In genomic region chr11:75326439-75326810, GRCh38 we compare ENCODE assay signal across 8 cellular contexts. TPM values are rescaled to one million over a fixed set of nuclear protein-coding genes. Genes with fewer than 3 reads are reported as not detected.
DNase-seq lines count a peak whose midpoint lies in the region; ATAC-seq and TF ChIP-seq lines count a peak whose summit lies in the region.

No MANE protein-coding gene starts in this region.

- peaks cover 26 to 81% of the 10 kb centered on the region in 2 donors for H3K4me1 ChIP-seq in left lung

- no peaks in the 10 kb centered on the region for H3K9me3 ChIP-seq in left lung

- no peaks in the 10 kb centered on the region for H3K27me3 Mint-ChIP-seq in activated T-cell treated with anti-CD3 and anti-CD28 coated beads, Interleukin-2, amount 50 U/mL, for 24 hours
- H3K27me3 Mint-ChIP-seq in activated naive CD4-positive, alpha-beta T cell treated with anti-CD3 and anti-CD28 coated beads, Interleukin-2, amount 10 ng/mL, durations not matched to agents 7 days and 5 days: no peaks in the 10 kb centered on the region
- no peaks in the 10 kb centered on the region for H3K27me3 Mint-ChIP-seq in stimulated activated naive CD8-positive, alpha-beta T cell treated with anti-CD3 and anti-CD28 coated beads, Interleukin-15, amount 100 ng/mL, for 72 hours

- H3K4me3 Mint-ChIP-seq in activated T-cell treated with anti-CD3 and anti-CD28 coated beads, Interleukin-2, amount 50 U/mL, for 24 hours: peak overlapping the region; percentile 48
- no peak overlapping the region for H3K4me3 Mint-ChIP-seq in activated naive CD4-positive, alpha-beta T cell treated with anti-CD3 and anti-CD28 coated beads, Interleukin-2, amount 10 ng/mL, durations not matched to agents 7 days and 5 days
- peak overlapping the region; percentile 75 to 76 for H3K4me3 Mint-ChIP-seq in stimulated activated naive CD8-positive, alpha-beta T cell treated with anti-CD3 and anti-CD28 coated beads, Interleukin-15, amount 100 ng/mL, for 72 hours

- H3K4me1 Mint-ChIP-seq in activated T-cell treated with anti-CD3 and anti-CD28 coated beads, Interleukin-2, amount 50 U/mL, for 24 hours (ENCODE audit: low read depth): peaks cover 56% of the 10 kb centered on the region
- H3K4me1 Mint-ChIP-seq in activated naive CD4-positive, alpha-beta T cell treated with anti-CD3 and anti-CD28 coated beads, Interleukin-2, amount 10 ng/mL, durations not matched to agents 7 days and 5 days: peaks cover 68% of the 10 kb centered on the region
- peaks cover 88% of the 10 kb centered on the region for H3K4me1 Mint-ChIP-seq in stimulated activated naive CD8-positive, alpha-beta T cell treated with anti-CD3 and anti-CD28 coated beads, Interleukin-15, amount 100 ng/mL, for 72 hours

- ATAC-seq in left lung (no peak), HG02588 (IDR thresholded peaks at IDR 0.05; ENCODE audit: unreplicated experiment) (no peak), GM18868 (IDR thresholded peaks at IDR 0.05; ENCODE audit: unreplicated experiment) (no peak), HG02678 (IDR thresholded peaks at IDR 0.05; ENCODE audit: unreplicated experiment) (no peak)
- ATAC-seq in stimulated activated naive CD8-positive, alpha-beta T cell treated with anti-CD3 and anti-CD28 coated beads, Interleukin-15, amount 100 ng/mL, for 72 hours: peak; percentile 78

- peak overlapping the region; percentile 91 for H3K27ac Mint-ChIP-seq in activated T-cell treated with anti-CD3 and anti-CD28 coated beads, Interleukin-2, amount 50 U/mL, for 24 hours
- H3K27ac Mint-ChIP-seq in activated naive CD4-positive, alpha-beta T cell treated with anti-CD3 and anti-CD28 coated beads, Interleukin-2, amount 10 ng/mL, durations not matched to agents 7 days and 5 days: peak overlapping the region; percentile 31
- peak overlapping the region; percentile 86 to 91 for H3K27ac Mint-ChIP-seq in stimulated activated naive CD8-positive, alpha-beta T cell treated with anti-CD3 and anti-CD28 coated beads, Interleukin-15, amount 100 ng/mL, for 72 hours

- H3K4me3 ChIP-seq in left lung: no peak overlapping the region

- peak overlapping the region; percentile 41 to 53 for H3K27ac ChIP-seq in left lung

- H3K9me3 Mint-ChIP-seq in activated T-cell treated with anti-CD3 and anti-CD28 coated beads, Interleukin-2, amount 50 U/mL, for 24 hours: no peaks in the 10 kb centered on the region
- no peaks in the 10 kb centered on the region for H3K9me3 Mint-ChIP-seq in activated naive CD4-positive, alpha-beta T cell treated with anti-CD3 and anti-CD28 coated beads, Interleukin-2, amount 10 ng/mL, durations not matched to agents 7 days and 5 days
- no peaks in the 10 kb centered on the region for H3K9me3 Mint-ChIP-seq in stimulated activated naive CD8-positive, alpha-beta T cell treated with anti-CD3 and anti-CD28 coated beads, Interleukin-15, amount 100 ng/mL, for 72 hours

- CTCF ChIA-PET in activated naive CD4-positive, alpha-beta T cell treated with anti-CD3 and anti-CD28 coated beads, Interleukin-2, amount 10 ng/mL, durations not matched to agents 7 days and 5 days (lab: Charles Lee): interaction anchor here (1.1 to 2.3 kb wide), 8 partner anchors 11 to 62 kb away, joined by 3 to 14 read pairs (median 6); no protein-coding TSS in a partner anchor

- intact Hi-C loops in left lung (cut with DNase I): no loop called here

- peaks cover 0 to 33% of the 10 kb centered on the region in 2 donors for H3K36me3 ChIP-seq in left lung

- DNase-seq in activated T-cell treated with anti-CD3 and anti-CD28 coated beads, Interleukin-2, amount 50 U/mL, for 24 hours: no peak
- no peak for DNase-seq in activated T-cell treated with anti-CD3 and anti-CD28 coated beads, Interleukin-2, amount 50 U/mL, for 1 hour
- DNase-seq in activated naive CD4-positive, alpha-beta T cell treated with anti-CD3 and anti-CD28 coated beads, Interleukin-2, amount 10 ng/mL, durations not matched to agents 7 days and 5 days: no peak
- no peak for DNase-seq in left lung
- DNase-seq in stimulated activated naive CD8-positive, alpha-beta T cell treated with anti-CD3 and anti-CD28 coated beads, Interleukin-15, amount 100 ng/mL, for 72 hours: peak; percentile 39 to 51

- no peaks in the 10 kb centered on the region for H3K36me3 Mint-ChIP-seq in activated T-cell treated with anti-CD3 and anti-CD28 coated beads, Interleukin-2, amount 50 U/mL, for 24 hours (ENCODE audit: low read depth)
- H3K36me3 Mint-ChIP-seq in activated naive CD4-positive, alpha-beta T cell treated with anti-CD3 and anti-CD28 coated beads, Interleukin-2, amount 10 ng/mL, durations not matched to agents 7 days and 5 days: no peaks in the 10 kb centered on the region

- no peaks in the 10 kb centered on the region for H3K27me3 ChIP-seq in left lung

- TF ChIP-seq CTCF in left lung (IDR thresholded peaks at IDR 0.05): no peak

RNA-seq across cellular contexts. Expression of gene ARRB1, which starts 25.0 kb away (rescaled TPM):
- 100 to 1,000 TPM; 112 to 150 TPM for total RNA-seq in left lung

Comparison
In these comparisons a context has a peak if more than half of its experiments do, and no peak if none do; other contexts are left out.
1. DNase-seq: peak in stimulated activated naive CD8-positive, alpha-beta T cell treated with anti-CD3 and anti-CD28 coated beads, Interleukin-15, amount 100 ng/mL, for 72 hours (2 of 2); none in activated T-cell treated with anti-CD3 and anti-CD28 coated beads, Interleukin-2, amount 50 U/mL, for 24 hours (single experiment), activated T-cell treated with anti-CD3 and anti-CD28 coated beads, Interleukin-2, amount 50 U/mL, for 1 hour (single experiment), activated naive CD4-positive, alpha-beta T cell treated with anti-CD3 and anti-CD28 coated beads, Interleukin-2, amount 10 ng/mL, durations not matched to agents 7 days and 5 days (single experiment) and left lung (0 of 2).
2. H3K27ac Mint-ChIP-seq: peak in every context shown above with its lines; median percentile 91 in activated T-cell treated with anti-CD3 and anti-CD28 coated beads, Interleukin-2, amount 50 U/mL, for 24 hours; 88 in stimulated activated naive CD8-positive, alpha-beta T cell treated with anti-CD3 and anti-CD28 coated beads, Interleukin-15, amount 100 ng/mL, for 72 hours; 31 in activated naive CD4-positive, alpha-beta T cell treated with anti-CD3 and anti-CD28 coated beads, Interleukin-2, amount 10 ng/mL, durations not matched to agents 7 days and 5 days.